ENCODE assay signal across 8 cellular contexts in genomic region chr3:50245831-50246516, GRCh38. TPM values are rescaled to one million over a fixed set of nuclear protein-coding genes. Genes with fewer than 3 reads are reported as not detected.
DNase-seq lines count a peak whose midpoint lies in the region; ATAC-seq and TF ChIP-seq lines count a peak whose summit lies in the region.

No MANE protein-coding gene starts in this region.

- peaks cover 72% of the 10 kb centered on the region for H3K36me3 ChIP-seq in neutrophil

- H3K4me1 ChIP-seq in foreskin keratinocyte = peaks cover 22% of the 10 kb centered on the region
- H3K4me1 ChIP-seq in neutrophil (ENCODE audit: control insufficient read depth in 1 of 2, insufficient read depth in 1 of 2, low read depth in 1 of 2, low read length in 1 of 2) = peaks cover 97% of the 10 kb centered on the region in 2 experiments

- no peaks in the 10 kb centered on the region for H3K9me3 ChIP-seq in neutrophil

- H3K4me3 ChIP-seq in neutrophil (ENCODE audit: low read depth in 1 of 2, low read length in 1 of 2) = peak overlapping the region; percentile 66 to 99

- CTCF ChIA-PET in Calu3 (lab: Charles Lee) = interaction anchor here (0.6 to 1.8 kb wide), 5 partner anchors 10 to 19 kb away, joined by 3 to 14 read pairs (median 13); partner anchors contain the start of gene GNAI2

- H3K27me3 ChIP-seq in foreskin keratinocyte (no peaks in the 10 kb centered on the region), neutrophil (no peaks in the 10 kb centered on the region)

- H3K4me1 Mint-ChIP-seq in Calu3 (ENCODE audit: low read depth, unreplicated experiment) = peaks cover 23% of the 10 kb centered on the region
- peaks cover 29 to 57% (median 43%) of the 10 kb centered on the region in 3 donors for H3K4me1 Mint-ChIP-seq in IgD-negative memory B cell

- peak; percentile 93 for TF ChIP-seq CTCF in Calu3 (IDR thresholded peaks at IDR 0.05; ENCODE audit: unreplicated experiment)
- TF ChIP-seq CTCF in foreskin keratinocyte (conservative IDR thresholded peaks at IDR 0.05) = peak; percentile 99
- peak; percentile 97 for TF ChIP-seq CTCF in neutrophil (IDR thresholded peaks at IDR 0.05)

- intact Hi-C loops in Calu3 (cut with micrococcal nuclease; ENCODE audit: unreplicated experiment) = no loop called here

- peak overlapping the region; percentile 49 for H3K27ac ChIP-seq in foreskin keratinocyte
- peak overlapping the region; percentile 100 for H3K27ac ChIP-seq in neutrophil

- DNase-seq in Calu3 (peak; percentile 95), SHP77 treated with DMSO at 0.1 percent for 48 hours (lab: John Stamatoyannopoulos, UW) (peak; percentile 55), activated gamma-delta T cell treated with Interleukin-2 at 50 U/mL for 16 hours (peak; percentile 97), foreskin keratinocyte (peak in 1 of 2 donors; percentile 73), stromal cell of bone marrow (ENCODE audit: low read depth) (peak; percentile 77)

- no peaks in the 10 kb centered on the region for H3K27me3 Mint-ChIP-seq in Calu3 (ENCODE audit: unreplicated experiment)
- no peaks in the 10 kb centered on the region for H3K27me3 Mint-ChIP-seq in IgD-negative memory B cell

- H3K4me3 Mint-ChIP-seq in Calu3 (ENCODE audit: low read depth, unreplicated experiment) = peak overlapping the region; percentile 80
- H3K4me3 Mint-ChIP-seq in IgD-negative memory B cell = peak overlapping the region; percentile 76 to 88 (median 86)

- H3K9me3 Mint-ChIP-seq in Calu3 (ENCODE audit: low read depth, unreplicated experiment) (no peaks in the 10 kb centered on the region), IgD-negative memory B cell (no peaks in the 10 kb centered on the region)

- H3K36me3 Mint-ChIP-seq in Calu3 (ENCODE audit: insufficient read depth, unreplicated experiment) (peaks cover 27% of the 10 kb centered on the region), IgD-negative memory B cell (no peaks in the 10 kb centered on the region)

- peak overlapping the region; percentile 52 for H3K27ac Mint-ChIP-seq in Calu3 (ENCODE audit: unreplicated experiment)
- peak overlapping the region; percentile 5 to 93 (median 83) for H3K27ac Mint-ChIP-seq in IgD-negative memory B cell

- ATAC-seq in GM21390 (IDR thresholded peaks at IDR 0.05; ENCODE audit: unreplicated experiment) (peak; percentile 61), foreskin keratinocyte (peak; percentile 65)

- BruUV-seq in Calu3 (replicated peaks; lab: Mats Ljungman, UMichigan) = no TSS peak

RNA-seq across cellular contexts. Expression of gene GNAI2, which starts 10.0 kb away (rescaled TPM):
- total RNA-seq in Calu3 (2022) (92.5 and 102 TPM in 2 replicates), foreskin keratinocyte (242 and 258 TPM in 2 replicates)
- polyA plus RNA-seq in IgD-negative memory B cell (689 TPM), foreskin keratinocyte (243 and 258 TPM in 2 replicates)

RNA-seq across cellular contexts. Expression of gene SEMA3B, which starts 23.0 kb away (rescaled TPM):
- total RNA-seq in Calu3 (2022) = 20.3 and 25.7 TPM in 2 replicates
- polyA plus RNA-seq in IgD-negative memory B cell = not detected
- total RNA-seq in foreskin keratinocyte = 1.1 and 2.0 TPM in 2 replicates
- 1.3 and 2.3 TPM in 2 replicates for polyA plus RNA-seq in foreskin keratinocyte

RNA-seq across cellular contexts. Expression of gene LSMEM2, which starts 32.9 kb away (rescaled TPM):
- 0.32 TPM in 1 of 2 replicates, not detected in the other for total RNA-seq in Calu3 (2022)
- polyA plus RNA-seq in IgD-negative memory B cell = 0.30 TPM
- total RNA-seq in foreskin keratinocyte = not detected in 2 replicates
- 0.04 TPM in 1 of 2 replicates, not detected in the other for polyA plus RNA-seq in foreskin keratinocyte

RNA-seq across cellular contexts. Expression of gene SLC38A3, which starts 40.9 kb away (rescaled TPM):
- total RNA-seq in Calu3 (2022) (not detected in 2 replicates), foreskin keratinocyte (not detected in 2 replicates)
- polyA plus RNA-seq in IgD-negative memory B cell (not detected), foreskin keratinocyte (0.09 TPM in 1 of 2 replicates, not detected in the other)

RNA-seq across cellular contexts. Expression of gene IFRD2, which starts 46.3 kb away (rescaled TPM):
- total RNA-seq in Calu3 (2022) (121 TPM in 2 replicates), foreskin keratinocyte (140 and 166 TPM in 2 replicates)
- polyA plus RNA-seq in IgD-negative memory B cell (58.6 TPM), foreskin keratinocyte (137 and 158 TPM in 2 replicates)
